ENCODE assay signal across 11 cellular contexts in the genomic region with DNA sequence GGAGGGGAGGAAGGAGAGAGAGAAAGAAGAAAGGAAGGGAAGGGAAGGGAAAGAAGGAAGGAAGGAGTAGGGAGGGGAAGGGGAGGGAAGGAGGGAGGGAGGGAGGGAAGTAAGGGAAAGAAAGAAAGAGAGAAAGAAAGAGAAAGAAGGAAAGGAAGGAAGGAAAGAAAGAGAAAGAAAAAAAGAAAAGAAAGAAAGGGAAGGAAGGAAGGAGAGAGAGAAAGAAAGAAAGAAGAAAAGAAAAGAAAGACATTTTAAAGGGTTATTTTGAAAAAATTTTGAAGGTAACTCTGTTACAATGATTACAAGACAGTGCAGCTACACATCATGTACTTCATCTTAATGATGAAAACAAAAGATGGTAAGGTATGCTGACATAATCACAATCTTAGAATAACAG. TPM values are rescaled to one million over a fixed set of nuclear protein-coding genes. Genes with fewer than 3 reads are reported as not detected.
"Had no signal": no experiment of that assay in that cellular context is flagged by ENCODE, and none has a peak within 500 bp of the region (broad histone marks: within the 10 kb centered on the region; RNA-seq: fewer than 3 reads in every experiment).

No MANE protein-coding gene starts in this region.

- H3K27ac Mint-ChIP-seq: GM23338, H9, HFFc6 had no signal

- H3K9me3 Mint-ChIP-seq: HFFc6 had no signal

- H3K4me3 ChIP-seq: GM23248, GM23338, HAP-1 had no signal

- FAIRE-seq: H1, H54 had no signal

- H3K4me2 ChIP-seq: GM23338 had no signal

- H3K9me3 ChIP-seq: HAP-1 had no signal

- H3K27ac ChIP-seq: GM23248 had no signal

- ATAC-seq: GM23338, HCT116 had no signal

- DNase-seq: GM23248, GOT3, H7, H9, HCEC 1CT, HFFc6 had no signal

- H3K4me3 Mint-ChIP-seq: GM23338, H9, HFFc6 had no signal

- H3K36me3 ChIP-seq: HAP-1 had no signal

- H3K9ac ChIP-seq: GM23248 had no signal

- H2AFZ ChIP-seq: GM23248, GM23338 had no signal

RNA-seq across cellular contexts. Expression of a gene that starts 3.9 kb away (rescaled TPM):
- total RNA-seq: GM23248 had no signal
